Comparison of ENCODE assay signal across 8 cellular contexts in genomic region chr12:57896139-57896436, GRCh38. TPM values are rescaled to one million over a fixed set of nuclear protein-coding genes. Genes with fewer than 3 reads are reported as not detected.
A peak's percentile ranks its signal among the peaks of the same experiment; 100 is the strongest.
DNase-seq lines count a peak whose midpoint lies in the region; ATAC-seq and TF ChIP-seq lines count a peak whose summit lies in the region.

No MANE protein-coding gene starts in this region.

- no peak for DNase-seq in AG04450 (ENCODE audit: low read depth, low spot score)
- peak; percentile 47 for DNase-seq in choroid plexus epithelial cell (ENCODE audit: low read depth)
- DNase-seq in midbrain (lab: John Stamatoyannopoulos, UW), result peak; percentile 45
- DNase-seq in stimulated activated CD4-positive, alpha-beta T cell treated with anti-CD3 and anti-CD28 coated beads, Interleukin-1b, Interleukin-23, amount 100 ng/mL, for 48 hours, result no peak
- DNase-seq in HK-2 (ENCODE audit: unreplicated experiment), result no peak

- H3K9me3 ChIP-seq in AG04450 (ENCODE audit: control insufficient read depth, insufficient read depth, low read length) (no peaks in the 10 kb centered on the region), KOPT-K1 (ENCODE audit: insufficient read depth, low read length, poor library complexity, severe bottlenecking) (no peaks in the 10 kb centered on the region)

- CTCF ChIA-PET in AG04450 (lab: Charles Lee), result interaction anchor here (0.9 to 3.8 kb wide), 10 partner anchors 9 to 170 kb away, joined by 3 to 33 read pairs (median 4); partner anchors contain the start of genes AVIL and TSFM

- H3K27ac ChIP-seq in AG04450 (ENCODE audit: low read depth, low read length) (peak overlapping the region; percentile 93), KOPT-K1 (ENCODE audit: low read depth, low read length, poor library complexity, severe bottlenecking) (peak overlapping the region; percentile 56)

- ATAC-seq in esophagus mucosa (no peak), HG02852 (IDR thresholded peaks at IDR 0.05; ENCODE audit: unreplicated experiment) (no peak)

- H3K36me3 ChIP-seq in KOPT-K1 (ENCODE audit: insufficient read depth, low read length), result no peaks in the 10 kb centered on the region

- TF ChIP-seq CTCF in AG04450 (IDR thresholded peaks at IDR 0.05; ENCODE audit: low read depth, low read length), result no peak
- peak; percentile 13 for TF ChIP-seq CTCF in choroid plexus epithelial cell (conservative IDR thresholded peaks at IDR 0.05; ENCODE audit: low read depth, low read length)

- H3K4me3 ChIP-seq in AG04450 (ENCODE audit: low read depth, low read length) (peak overlapping the region; percentile 45), choroid plexus epithelial cell (ENCODE audit: low read depth, low read length) (peak overlapping the region; percentile 48)

- POLR2A ChIA-PET in AG04450 (lab: Yijun Ruan, JAX), result interaction anchor here (0.9 to 7.6 kb wide), 9 partner anchors 8 to 83 kb away, joined by 3 to 114 read pairs (median 5); partner anchors contain the start of gene CTDSP2

- no peaks in the 10 kb centered on the region for H3K27me3 ChIP-seq in AG04450 (ENCODE audit: control insufficient read depth, insufficient read depth, low read length)

RNA-seq across cellular contexts. Expression of gene ATP23, which starts 45.3 kb away (rescaled TPM):
- polyA plus RNA-seq in AG04450 (2011; rRNA removed), result 8.8 and 13.1 TPM in 2 replicates
- 7.6 and 8.1 TPM in 2 replicates for polyA minus RNA-seq in AG04450 (2011; rRNA and poly(A)+ RNA removed)
- total RNA-seq in esophagus mucosa, result 7.6 TPM

RNA-seq across cellular contexts. Expression of gene CTDSP2, which starts 49.6 kb away (rescaled TPM):
- 292 and 305 TPM in 2 replicates for polyA plus RNA-seq in AG04450 (2011; rRNA removed)
- polyA minus RNA-seq in AG04450 (2011; rRNA and poly(A)+ RNA removed), result 367 and 414 TPM in 2 replicates
- 49.8 TPM for total RNA-seq in esophagus mucosa

Comparison
In these comparisons a context has a peak if more than half of its experiments do, and no peak if none do; other contexts are left out.
1. DNase-seq: peak in choroid plexus epithelial cell (single experiment) and midbrain (single experiment); none in AG04450 (single experiment), stimulated activated CD4-positive, alpha-beta T cell treated with anti-CD3 and anti-CD28 coated beads, Interleukin-1b, Interleukin-23, amount 100 ng/mL, for 48 hours (single experiment) and HK-2 (single experiment).